18 cellular contexts compared by ENCODE assay signal in genomic region chr14:74910556-74910955, GRCh38. TPM values are rescaled to one million over a fixed set of nuclear protein-coding genes. Genes with fewer than 3 reads are reported as not detected.
DNase-seq lines count a peak whose midpoint lies in the region; ATAC-seq, FAIRE-seq and TF ChIP-seq lines count a peak whose summit lies in the region.
"Had no signal": no experiment of that assay in that cellular context is flagged by ENCODE, and none has a peak within 500 bp of the region (broad histone marks: within the 10 kb centered on the region; RNA-seq: fewer than 3 reads in every experiment).

No MANE protein-coding gene starts in this region.

- no peaks in the 10 kb centered on the region for H3K9me1 ChIP-seq in keratinocyte (ENCODE audit: control insufficient read depth, extremely low read depth, insufficient read depth, low read length)

- H3K4me1 ChIP-seq in keratinocyte (ENCODE audit: control insufficient read depth, extremely low read depth, insufficient read depth, low read length) = peaks cover 6% of the 10 kb centered on the region
- H3K4me1 ChIP-seq in small intestine (ENCODE audit: control insufficient read depth in 2 of 2, insufficient read depth in 1 of 2, low read depth in 1 of 2, low read length in 1 of 2) = no peaks in the 10 kb centered on the region

- peaks cover 5 to 8% of the 10 kb centered on the region in 2 experiments for H3K36me3 ChIP-seq in keratinocyte (ENCODE audit: control insufficient read depth in 2 of 2, extremely low read depth in 1 of 2, insufficient read depth in 2 of 2, low read length in 2 of 2)
- H3K36me3 ChIP-seq in small intestine (ENCODE audit: control insufficient read depth in 2 of 2, insufficient read depth in 2 of 2, low read length in 2 of 2) = no peaks in the 10 kb centered on the region

- peak overlapping the region; percentile 68 for H2AFZ ChIP-seq in keratinocyte (ENCODE audit: control insufficient read depth, low read length)
- H2AFZ ChIP-seq: PC-9 had no signal

- WGBS in small intestine, 3 donors = 17 to 47% (median 34%) methylated on average over 10 of the region's 10 CpGs

- H3K4me2 ChIP-seq in keratinocyte (ENCODE audit: control insufficient read depth, extremely low read depth, insufficient read depth, low read depth, low read length) = no peak overlapping the region
- H3K4me2 ChIP-seq: PC-9 had no signal

- DNase-seq in GM13976 (ENCODE audit: low spot score) (peak; percentile 24), SK-MEL-5 (ENCODE audit: low read depth, low spot score) (peak; percentile 10), keratinocyte (ENCODE audit: low read depth, low spot score) (no peak), small intestine (peak; percentile 60), NCI-H446 (lab: John Stamatoyannopoulos, UW) (no peak), left ventricle myocardium superior (no peak)
- DNase-seq: CD8-positive, alpha-beta memory T cell; GF-D8; KBM-7; NCI-H1092; NCI-H1694; NCI-H345; NCI-H69; PC-9 had no signal

- ATAC-seq in HG02970 (IDR thresholded peaks at IDR 0.05; ENCODE audit: low FRiP score, unreplicated experiment) (no peak), left ventricle myocardium superior (no peak)

- H3K79me2 ChIP-seq in keratinocyte (ENCODE audit: control insufficient read depth, insufficient read depth, low read length) = no peaks in the 10 kb centered on the region

- H4K20me1 ChIP-seq in keratinocyte (ENCODE audit: control insufficient read depth, extremely low read depth, insufficient read depth, low read length) = no peaks in the 10 kb centered on the region

- H3K4me3 ChIP-seq in keratinocyte (ENCODE audit: control insufficient read depth in 2 of 3, extremely low read depth in 1 of 3, insufficient read depth in 2 of 3, low read depth in 1 of 3, low read length in 3 of 3) (no peak overlapping the region), small intestine (ENCODE audit: low read depth in 1 of 2, low read length in 2 of 2) (no peak overlapping the region)
- H3K4me3 ChIP-seq: PC-9 had no signal

- H3K27ac ChIP-seq in keratinocyte (ENCODE audit: control insufficient read depth, insufficient read depth, low read length) (no peak overlapping the region), small intestine (ENCODE audit: low read depth in 1 of 2, low read length in 1 of 2) (no peak overlapping the region)
- H3K27ac ChIP-seq: PC-9 had no signal

- dilution Hi-C loops in keratinocyte (cut with MboI; ENCODE audit: extremely low pct_ligation_motif_present, low sequenced_read_pairs) = no loop called here

- in situ Hi-C loops in GM13976 (cut with MboI; ENCODE audit: low sequenced_read_pairs, unreplicated experiment) = no loop called here
- in situ Hi-C loops in SK-MEL-5 (cut with HindIII; ENCODE audit: low pct_unique_long_range_greater_than_20kb, low sequenced_read_pairs) = no loop called here

- H3K27me3 ChIP-seq in keratinocyte (ENCODE audit: control insufficient read depth, extremely low read depth, insufficient read depth, low read length) (no peaks in the 10 kb centered on the region), small intestine (ENCODE audit: control insufficient read depth in 2 of 2, insufficient read depth in 2 of 2, low read length in 2 of 2) (no peaks in the 10 kb centered on the region)

- no peak overlapping the region for H3K9ac ChIP-seq in keratinocyte (ENCODE audit: control insufficient read depth, extremely low read depth, insufficient read depth, low read length)

- no peak for TF ChIP-seq CTCF in GM13976 (IDR thresholded peaks at IDR 0.05; ENCODE audit: borderline replicate concordance, control extremely low read depth, extremely low read depth, insufficient read depth, missing control alignments)
- TF ChIP-seq CTCF in keratinocyte (optimal IDR thresholded peaks at IDR 0.05 in 1 of 3, IDR thresholded peaks at IDR 0.05 in 1 of 3, conservative IDR thresholded peaks at IDR 0.05 in 1 of 3; ENCODE audit: extremely low read depth in 1 of 3, insufficient read depth in 2 of 3, low read length in 3 of 3) = no peak

- intact Hi-C loops in left ventricle myocardium superior (cut with micrococcal nuclease) = loop anchor here (10.0 kb wide), 1 partner anchor 174 kb away; no protein-coding TSS in a partner anchor

- FAIRE-seq in keratinocyte (lab: Jason Lieb, UNC) (no peak), small intestine (lab: Jason Lieb, UNC) (no peak)

- H3K9me3 ChIP-seq in keratinocyte (ENCODE audit: control insufficient read depth, low read depth, low read length) (no peaks in the 10 kb centered on the region), small intestine (ENCODE audit: control insufficient read depth, low read depth) (no peaks in the 10 kb centered on the region)

RNA-seq across cellular contexts. Expression of gene RPS6KL1, which starts 12.5 kb away (rescaled TPM):
- 0.53 and 1.3 TPM in 2 replicates for total RNA-seq in SK-MEL-5 (2014; rRNA removed; shearing (Covaris generic))
- 0.57 and 1.4 TPM in 2 replicates for polyA plus RNA-seq in SK-MEL-5 (2015; cell fraction: cytosol; rRNA removed)
- 0.69 and 2.5 TPM in 2 replicates for polyA plus RNA-seq in SK-MEL-5 (2015; cell fraction: nucleus; rRNA removed)
- polyA plus RNA-seq in keratinocyte = 0.19 to 1.8 TPM (median 0.69 TPM) in 3 replicates
- 0.81 TPM for polyA plus RNA-seq in keratinocyte (2011; ENCODE audit: low read depth)
- 0.38 and 0.49 TPM in 2 replicates for polyA plus RNA-seq in keratinocyte (2011; cell fraction: cytosol; rRNA removed)
- polyA plus RNA-seq in keratinocyte (2011; cell fraction: nucleus; rRNA removed) = 0.78 and 1.0 TPM in 2 replicates
- polyA plus RNA-seq in keratinocyte (2012; ENCODE audit: low replicate concordance) = 0.51 and 1.0 TPM in 2 replicates
- 1.2 to 2.6 TPM in 2 of 3 replicates, not detected in the other for polyA minus RNA-seq in keratinocyte
- not detected for polyA minus RNA-seq in keratinocyte (2011; cell fraction: cytosol; rRNA and poly(A)+ RNA removed)
- 0.11 TPM in 1 of 2 replicates, not detected in the other for polyA minus RNA-seq in keratinocyte (2011; cell fraction: nucleus; rRNA and poly(A)+ RNA removed)
- 1 to 10 TPM; 1.8 to 3.5 (median 3.4) TPM for polyA plus RNA-seq in small intestine
- 18.6 TPM for total RNA-seq in left ventricle myocardium superior
- total RNA-seq: H4, HT1080, M059J had no signal
- polyA plus RNA-seq: CD8-positive, alpha-beta memory T cell had no signal

RNA-seq across cellular contexts. Expression of gene DLST, which starts 28.8 kb away (rescaled TPM):
- total RNA-seq in SK-MEL-5 (2014; rRNA removed; shearing (Covaris generic)) = 42.7 and 51.6 TPM in 2 replicates
- polyA plus RNA-seq in SK-MEL-5 (2015; cell fraction: cytosol; rRNA removed) = 101 and 145 TPM in 2 replicates
- polyA plus RNA-seq in SK-MEL-5 (2015; cell fraction: nucleus; rRNA removed) = 180 and 193 TPM in 2 replicates
- 114 to 151 TPM (median 129 TPM) in 3 replicates for polyA plus RNA-seq in keratinocyte
- polyA plus RNA-seq in keratinocyte (2011; ENCODE audit: low read depth) = 57.0 TPM
- polyA plus RNA-seq in keratinocyte (2011; cell fraction: cytosol; rRNA removed) = 126 and 128 TPM in 2 replicates
- 163 and 166 TPM in 2 replicates for polyA plus RNA-seq in keratinocyte (2011; cell fraction: nucleus; rRNA removed)
- 64.0 and 74.0 TPM in 2 replicates for polyA plus RNA-seq in keratinocyte (2012; ENCODE audit: low replicate concordance)
- polyA minus RNA-seq in keratinocyte = 113 to 130 TPM (median 114 TPM) in 3 replicates
- polyA minus RNA-seq in keratinocyte (2011; cell fraction: cytosol; rRNA and poly(A)+ RNA removed) = 51.2 TPM
- 46.0 and 78.7 TPM in 2 replicates for polyA minus RNA-seq in keratinocyte (2011; cell fraction: nucleus; rRNA and poly(A)+ RNA removed)
- polyA plus RNA-seq in small intestine = 100 to 1,000 TPM in 2 of 3 donors, 10 to 100 TPM in 1; 95.2 to 110 (median 101) TPM
- total RNA-seq in left ventricle myocardium superior = 241 TPM

RNA-seq across cellular contexts. Expression of gene PROX2, which starts 34.6 kb away (rescaled TPM):
- not detected in 2 replicates for total RNA-seq in SK-MEL-5 (2014; rRNA removed; shearing (Covaris generic))
- not detected in 2 replicates for polyA plus RNA-seq in SK-MEL-5 (2015; cell fraction: cytosol; rRNA removed)
- not detected in 2 replicates for polyA plus RNA-seq in SK-MEL-5 (2015; cell fraction: nucleus; rRNA removed)
- polyA plus RNA-seq in keratinocyte (not detected in 3 replicates), small intestine (not detected)
- polyA plus RNA-seq in keratinocyte (2011; ENCODE audit: low read depth) = not detected
- polyA plus RNA-seq in keratinocyte (2011; cell fraction: cytosol; rRNA removed) = not detected in 2 replicates
- polyA plus RNA-seq in keratinocyte (2011; cell fraction: nucleus; rRNA removed) = not detected in 2 replicates
- polyA plus RNA-seq in keratinocyte (2012; ENCODE audit: low replicate concordance) = 0.08 and 0.35 TPM in 2 replicates
- 0.19 TPM in 1 of 3 replicates, not detected in the others for polyA minus RNA-seq in keratinocyte
- polyA minus RNA-seq in keratinocyte (2011; cell fraction: cytosol; rRNA and poly(A)+ RNA removed) = not detected
- polyA minus RNA-seq in keratinocyte (2011; cell fraction: nucleus; rRNA and poly(A)+ RNA removed) = not detected in 2 replicates
- not detected for total RNA-seq in left ventricle myocardium superior
- total RNA-seq: H4, HT1080, M059J, PC-9 had no signal
- polyA plus RNA-seq: CD8-positive, alpha-beta memory T cell had no signal

RNA-seq across cellular contexts. Expression of gene PGF, which starts 44.8 kb away (rescaled TPM):
- 19.3 and 22.0 TPM in 2 replicates for total RNA-seq in SK-MEL-5 (2014; rRNA removed; shearing (Covaris generic))
- polyA plus RNA-seq in SK-MEL-5 (2015; cell fraction: cytosol; rRNA removed) = 26.1 and 35.8 TPM in 2 replicates
- polyA plus RNA-seq in SK-MEL-5 (2015; cell fraction: nucleus; rRNA removed) = 7.8 and 13.2 TPM in 2 replicates
- polyA plus RNA-seq in keratinocyte (16.5 to 19.0 TPM (median 17.5 TPM) in 3 replicates), small intestine (10 to 100 TPM in 1 of 3 donors, 1 to 10 TPM in 2; 1.6 to 14.0 (median 3.2) TPM)
- 4.3 TPM for polyA plus RNA-seq in keratinocyte (2011; ENCODE audit: low read depth)
- 11.8 and 26.1 TPM in 2 replicates for polyA plus RNA-seq in keratinocyte (2011; cell fraction: cytosol; rRNA removed)
- 15.8 and 22.6 TPM in 2 replicates for polyA plus RNA-seq in keratinocyte (2011; cell fraction: nucleus; rRNA removed)
- polyA plus RNA-seq in keratinocyte (2012; ENCODE audit: low replicate concordance) = 21.3 and 25.5 TPM in 2 replicates
- polyA minus RNA-seq in keratinocyte = 8.5 to 14.9 TPM (median 9.4 TPM) in 3 replicates
- 22.3 TPM for polyA minus RNA-seq in keratinocyte (2011; cell fraction: cytosol; rRNA and poly(A)+ RNA removed)
- 9.2 and 10.9 TPM in 2 replicates for polyA minus RNA-seq in keratinocyte (2011; cell fraction: nucleus; rRNA and poly(A)+ RNA removed)
- total RNA-seq in left ventricle myocardium superior = 4.9 TPM
- polyA plus RNA-seq: CD8-positive, alpha-beta memory T cell had no signal

Comparison
In these comparisons a context has a peak if more than half of its experiments do, and no peak if none do; other contexts are left out.
1. DNase-seq: peak in GM13976 (single experiment), SK-MEL-5 (single experiment) and small intestine (single experiment); none in keratinocyte (single experiment), NCI-H446 (0 of 2) and left ventricle myocardium superior (single experiment).